ENCODE assay signal across 25 cellular contexts in the genomic region with DNA sequence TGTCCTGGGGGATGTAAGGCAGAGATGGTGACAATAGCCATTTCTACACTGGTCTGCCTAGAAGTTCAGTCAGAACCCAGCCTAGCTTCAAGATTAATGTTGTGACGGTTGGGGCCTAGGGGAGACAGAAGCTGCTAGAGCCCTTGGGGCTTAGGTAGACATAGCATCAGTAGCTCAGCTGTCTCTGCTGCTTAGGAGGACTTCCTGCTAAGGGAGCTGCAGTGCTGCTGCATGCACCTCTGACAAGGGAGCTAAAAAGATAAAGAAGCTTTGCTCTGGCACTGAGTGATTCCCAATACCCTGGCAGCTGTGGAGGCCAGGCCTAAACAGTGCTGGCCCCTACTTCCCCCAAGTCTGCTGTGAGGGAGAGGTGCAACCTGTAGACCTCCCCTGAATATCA.
"Had no signal": no experiment of that assay in that cellular context is flagged by ENCODE, and none has a peak within 500 bp of the region (broad histone marks: within the 10 kb centered on the region; RNA-seq: fewer than 3 reads in every experiment).

No MANE protein-coding gene starts in this region.

- H3K4me3 Mint-ChIP-seq: activated naive CD8-positive, alpha-beta T cell; activated T-cell treated with anti-CD3 and anti-CD28 coated beads, Interleukin-2, amount 50 U/mL, for 24 hours; activated T-helper 17 cell treated with anti-CD3 and anti-CD28 coated beads, Interleukin-2, amount 50 U/mL, for 72 hours; central memory CD8-positive, alpha-beta T cell; effector memory CD8-positive, alpha-beta T cell; immature natural killer cell; mesothelial cell of epicardium; nephron had no signal

- H3K79me2 ChIP-seq: hepatocyte had no signal

- H3K4me3 ChIP-seq: breast epithelium, dorsolateral prefrontal cortex, hepatocyte, left lung, lung, ovary, prostate gland, thoracic aorta had no signal

- H3K9me3 ChIP-seq: breast epithelium, left lung, neutrophil, ovary, prostate gland, thoracic aorta had no signal

- H3K36me3 ChIP-seq: breast epithelium, left lung, neutrophil, ovary, prostate gland, thoracic aorta had no signal

- H2AFZ ChIP-seq: hepatocyte had no signal

- H3K36me3 Mint-ChIP-seq: activated naive CD8-positive, alpha-beta T cell; immature natural killer cell; mesothelial cell of epicardium had no signal

- H3K4me1 Mint-ChIP-seq: central memory CD8-positive, alpha-beta T cell; immature natural killer cell; mesothelial cell of epicardium had no signal

- H3K9me3 Mint-ChIP-seq: activated T-cell treated with anti-CD3 and anti-CD28 coated beads, Interleukin-2, amount 50 U/mL, for 24 hours; activated T-helper 17 cell treated with anti-CD3 and anti-CD28 coated beads, Interleukin-2, amount 50 U/mL, for 72 hours; central memory CD8-positive, alpha-beta T cell; effector memory CD8-positive, alpha-beta T cell; immature natural killer cell had no signal

- H3K27me3 Mint-ChIP-seq: activated naive CD8-positive, alpha-beta T cell; central memory CD8-positive, alpha-beta T cell had no signal

- H3K4me2 ChIP-seq: hepatocyte had no signal

- DNase-seq: activated CD4-positive, alpha-beta T cell treated with anti-CD3 and anti-CD28 coated beads for 1 hour; activated naive CD4-positive, alpha-beta T cell; activated T-cell treated with anti-CD3 and anti-CD28 coated beads, Interleukin-2, amount 50 U/mL, for 24 hours; amniotic stem cell; dorsolateral prefrontal cortex; effector memory CD8-positive, alpha-beta T cell; foreskin melanocyte; glutamatergic neuron; immature natural killer cell; left lung; ovary; stimulated activated CD4-positive, alpha-beta T cell treated with anti-CD3 and anti-CD28 coated beads, Interleukin-2, amount 100 ng/mL, for 48 hours; stimulated activated naive CD4-positive, alpha-beta T cell treated with Interleukin-2 at 50 U/mL for 16 hours had no signal

- H3K27ac Mint-ChIP-seq: activated naive CD8-positive, alpha-beta T cell; activated T-cell treated with anti-CD3 and anti-CD28 coated beads, Interleukin-2, amount 50 U/mL, for 24 hours; activated T-helper 17 cell treated with anti-CD3 and anti-CD28 coated beads, Interleukin-2, amount 50 U/mL, for 72 hours; effector memory CD8-positive, alpha-beta T cell; immature natural killer cell; mesothelial cell of epicardium had no signal

- H3K4me1 ChIP-seq: breast epithelium, left lung, prostate gland had no signal

- ATAC-seq: activated T-helper 17 cell treated with anti-CD3 and anti-CD28 coated beads, Interleukin-2, amount 50 U/mL, for 72 hours; effector memory CD8-positive, alpha-beta T cell; esophagus mucosa; left lung had no signal

- H3K27ac ChIP-seq: breast epithelium, dorsolateral prefrontal cortex, hepatocyte, left lung, neutrophil, ovary, prostate gland, thoracic aorta had no signal

- H3K27me3 ChIP-seq: hepatocyte, left lung, neutrophil, ovary had no signal
